12 cellular contexts compared by ENCODE assay signal in genomic region chr15:52559022-52559421, GRCh38. TPM values are rescaled to one million over a fixed set of nuclear protein-coding genes. Genes with fewer than 3 reads are reported as not detected.
DNase-seq lines count a peak whose midpoint lies in the region; ATAC-seq and TF ChIP-seq lines count a peak whose summit lies in the region.
"Had no signal": no experiment of that assay in that cellular context is flagged by ENCODE, and none has a peak within 500 bp of the region (broad histone marks: within the 10 kb centered on the region; RNA-seq: fewer than 3 reads in every experiment).

No MANE protein-coding gene starts in this region.

- H3K27me3 Mint-ChIP-seq in activated T-cell treated with anti-CD3 and anti-CD28 coated beads, Interleukin-2, amount 50 U/mL, for 72 hours (ENCODE audit: low read depth): no peaks in the 10 kb centered on the region
- no peaks in the 10 kb centered on the region for H3K27me3 Mint-ChIP-seq in stimulated activated naive B cell treated with anti-CD40 and anti-IgM and Interleukin-4, amounts not matched to agents 10 μg/mL and 1 μg/mL and 100 μg/mL, for 72 hours

- H3K36me3 ChIP-seq in H7 (replicated peaks; ENCODE audit: control insufficient read depth, insufficient read depth, low read length) (peaks cover 1% of the 10 kb centered on the region), mucosa of descending colon (ENCODE audit: low read depth) (no peaks in the 10 kb centered on the region)

- no peak overlapping the region for H3K4me3 ChIP-seq in H7 (ENCODE audit: insufficient read depth, low read depth, low read length)
- no peak overlapping the region for H3K4me3 ChIP-seq in mucosa of descending colon
- H3K4me3 ChIP-seq: esophagus squamous epithelium had no signal

- peak overlapping the region; percentile 65 for H3K27ac ChIP-seq in angular gyrus (ENCODE audit: low read depth, low read length)

- no peak for TF ChIP-seq CTCF in mucosa of descending colon (IDR thresholded peaks at IDR 0.05)

- peak overlapping the region; percentile 100 for H3K27ac Mint-ChIP-seq in activated T-cell treated with anti-CD3 and anti-CD28 coated beads, Interleukin-2, amount 50 U/mL, for 72 hours
- peak overlapping the region; percentile 84 for H3K27ac Mint-ChIP-seq in stimulated activated naive B cell treated with anti-CD40 and anti-IgM and Interleukin-4, amounts not matched to agents 10 μg/mL and 1 μg/mL and 100 μg/mL, for 72 hours
- H3K27ac Mint-ChIP-seq: nephron had no signal

- H3K9me3 ChIP-seq in mucosa of descending colon: no peaks in the 10 kb centered on the region
- H3K9me3 ChIP-seq: esophagus squamous epithelium had no signal

- no peaks in the 10 kb centered on the region for H3K4me1 ChIP-seq in mucosa of descending colon (ENCODE audit: low read depth)

- intact Hi-C loops in mucosa of descending colon (cut with DNase I, micrococcal nuclease): no loop called here

- peaks cover 7 to 32% of the 10 kb centered on the region in 2 donors for H3K36me3 Mint-ChIP-seq in activated T-cell treated with anti-CD3 and anti-CD28 coated beads, Interleukin-2, amount 50 U/mL, for 72 hours (ENCODE audit: insufficient read depth in 2 of 2)
- peaks cover 13 to 39% of the 10 kb centered on the region in 2 donors for H3K36me3 Mint-ChIP-seq in stimulated activated naive B cell treated with anti-CD40 and anti-IgM and Interleukin-4, amounts not matched to agents 10 μg/mL and 1 μg/mL and 100 μg/mL, for 72 hours

- peaks cover 82% of the 10 kb centered on the region for H3K4me1 Mint-ChIP-seq in activated T-cell treated with anti-CD3 and anti-CD28 coated beads, Interleukin-2, amount 50 U/mL, for 72 hours (ENCODE audit: low read depth)
- peaks cover 24 to 44% of the 10 kb centered on the region in 2 donors for H3K4me1 Mint-ChIP-seq in stimulated activated naive B cell treated with anti-CD40 and anti-IgM and Interleukin-4, amounts not matched to agents 10 μg/mL and 1 μg/mL and 100 μg/mL, for 72 hours

- H3K27me3 ChIP-seq in H7 (ENCODE audit: control insufficient read depth, insufficient read depth, low read length): no peaks in the 10 kb centered on the region
- H3K27me3 ChIP-seq: esophagus squamous epithelium had no signal

- peaks cover 0 to 2% of the 10 kb centered on the region in 2 donors for H3K9me3 Mint-ChIP-seq in activated T-cell treated with anti-CD3 and anti-CD28 coated beads, Interleukin-2, amount 50 U/mL, for 72 hours
- no peaks in the 10 kb centered on the region for H3K9me3 Mint-ChIP-seq in stimulated activated naive B cell treated with anti-CD40 and anti-IgM and Interleukin-4, amounts not matched to agents 10 μg/mL and 1 μg/mL and 100 μg/mL, for 72 hours
- H3K9me3 Mint-ChIP-seq: nephron had no signal

- H3K4me3 Mint-ChIP-seq in activated T-cell treated with anti-CD3 and anti-CD28 coated beads, Interleukin-2, amount 50 U/mL, for 72 hours: peak overlapping the region; percentile 75 to 93
- peak overlapping the region in 1 of 2 donors; percentile 22 for H3K4me3 Mint-ChIP-seq in stimulated activated naive B cell treated with anti-CD40 and anti-IgM and Interleukin-4, amounts not matched to agents 10 μg/mL and 1 μg/mL and 100 μg/mL, for 72 hours
- H3K4me3 Mint-ChIP-seq: nephron had no signal

- peak; percentile 22 to 30 for DNase-seq in activated T-cell treated with anti-CD3 and anti-CD28 coated beads, Interleukin-2, amount 50 U/mL, for 72 hours
- DNase-seq in activated T-cell treated with anti-CD3 and anti-CD28 coated beads for 4 hours: no peak
- no peak for DNase-seq in stimulated activated naive B cell treated with anti-CD40 and anti-IgM and Interleukin-4, amounts not matched to agents 10 μg/mL and 1 μg/mL and 100 μg/mL, for 72 hours
- no peak for DNase-seq in GOT3 (lab: John Stamatoyannopoulos, UW)
- DNase-seq in H7: no peak
- DNase-seq in mucosa of descending colon: no peak
- DNase-seq: esophagus squamous epithelium, islet precursor cell, Karpas-422 had no signal

- peak; percentile 41 to 54 for ATAC-seq in activated T-cell treated with anti-CD3 and anti-CD28 coated beads, Interleukin-2, amount 50 U/mL, for 72 hours (replicated peaks in 1 of 2)
- ATAC-seq in HG03175 (IDR thresholded peaks at IDR 0.05; ENCODE audit: unreplicated experiment): peak; percentile 36
- ATAC-seq in stimulated activated naive B cell treated with anti-CD40 and anti-IgM and Interleukin-4, amounts not matched to agents 10 μg/mL and 1 μg/mL and 100 μg/mL, for 72 hours (replicated peaks): peak in 1 of 2 donors; percentile 43
- ATAC-seq in mucosa of descending colon: no peak

RNA-seq across cellular contexts. Expression of gene ARPP19, which starts 9.8 kb away (rescaled TPM):
- total RNA-seq in activated T-cell treated with anti-CD3 and anti-CD28 coated beads, Interleukin-2, amount 50 U/mL, for 72 hours: 100 to 1,000 TPM; 128 to 143 TPM
- 108 and 124 TPM in 2 replicates for total RNA-seq in H7 (2014; rRNA removed; shearing (Covaris generic))
- 100 to 1,000 TPM in 2 of 3 donors, 10 to 100 TPM in 1; 64.5 to 201 (median 108) TPM for total RNA-seq in mucosa of descending colon

RNA-seq across cellular contexts. Expression of gene MYO5A, which starts 30.3 kb away (rescaled TPM):
- 10 to 100 TPM; 29.6 to 37.2 TPM for total RNA-seq in activated T-cell treated with anti-CD3 and anti-CD28 coated beads, Interleukin-2, amount 50 U/mL, for 72 hours
- total RNA-seq in H7 (2014; rRNA removed; shearing (Covaris generic)): 9.7 and 13.4 TPM in 2 replicates
- total RNA-seq in mucosa of descending colon: 10 to 100 TPM in 2 of 3 donors, 1 to 10 TPM in 1; 4.1 to 26.7 (median 12.6) TPM

Comparison
In these comparisons a context has a peak if more than half of its experiments do, and no peak if none do; other contexts are left out.
1. DNase-seq: peak in activated T-cell treated with anti-CD3 and anti-CD28 coated beads, Interleukin-2, amount 50 U/mL, for 72 hours (2 of 2); none in activated T-cell treated with anti-CD3 and anti-CD28 coated beads for 4 hours (single experiment), stimulated activated naive B cell treated with anti-CD40 and anti-IgM and Interleukin-4, amounts not matched to agents 10 μg/mL and 1 μg/mL and 100 μg/mL, for 72 hours (single experiment), GOT3 (single experiment), H7 (single experiment) and mucosa of descending colon (0 of 3).